In genomic region chr2:153189091-153189490, GRCh38 we compare ENCODE assay signal across 10 cellular contexts.
"Had no signal": no experiment of that assay in that cellular context is flagged by ENCODE, and none has a peak within 500 bp of the region (broad histone marks: within the 10 kb centered on the region; RNA-seq: fewer than 3 reads in every experiment).

No MANE protein-coding gene starts in this region.

- H3K4me3 ChIP-seq: GM23338 had no signal

- ATAC-seq: GM23338 had no signal

- FAIRE-seq: H1, H54 had no signal

- H3K27ac ChIP-seq: HL-60, KMS-11 had no signal

- H3K9ac ChIP-seq: KMS-11 had no signal

- H2AFZ ChIP-seq: GM23338 had no signal

- DNase-seq: H9, HCEC 1CT, IMR-90, Karpas-422, KBM-7 had no signal

- H3K4me2 ChIP-seq: GM23338, KMS-11 had no signal
